ENCODE assay signal across 22 cellular contexts in genomic region chr12:33514893-33515292, GRCh38.
DNase-seq lines count a peak whose midpoint lies in the region; FAIRE-seq and TF ChIP-seq lines count a peak whose summit lies in the region.
"Had no signal": no experiment of that assay in that cellular context is flagged by ENCODE, and none has a peak within 500 bp of the region (broad histone marks: within the 10 kb centered on the region; RNA-seq: fewer than 3 reads in every experiment).

No MANE protein-coding gene starts in this region.

- no peaks in the 10 kb centered on the region for H3K4me1 Mint-ChIP-seq in MCF 10A (ENCODE audit: insufficient read depth, unreplicated experiment)
- H3K4me1 Mint-ChIP-seq: CD8-positive, alpha-beta memory T cell had no signal

- POLR2A ChIA-PET in MCF 10A (lab: Yijun Ruan, JAX) = no interaction called here

- H3K4me3 ChIP-seq in breast epithelium = no peak overlapping the region
- H3K4me3 ChIP-seq in OCI-LY3 (ENCODE audit: low read length) = no peak overlapping the region
- no peak overlapping the region for H3K4me3 ChIP-seq in hepatocyte
- no peak overlapping the region for H3K4me3 ChIP-seq in kidney (ENCODE audit: low read length in 2 of 2)
- H3K4me3 ChIP-seq: left lung, PC-9, prostate gland, upper lobe of left lung had no signal

- H2AFZ ChIP-seq in OCI-LY3 (ENCODE audit: low read depth, low read length) (no peak overlapping the region), hepatocyte (no peak overlapping the region)
- H2AFZ ChIP-seq: PC-9 had no signal

- H3K27ac ChIP-seq in breast epithelium = no peak overlapping the region
- H3K27ac ChIP-seq in OCI-LY3 (ENCODE audit: low read length) = no peak overlapping the region
- H3K27ac ChIP-seq in hepatocyte = no peak overlapping the region
- no peak overlapping the region for H3K27ac ChIP-seq in kidney (ENCODE audit: low read depth in 2 of 2, low read length in 2 of 2)
- H3K27ac ChIP-seq: left lung, PC-9, prostate gland, upper lobe of left lung, VCaP had no signal

- WGBS in hepatocyte (ENCODE audit: low lambda C conversion rate, missing lambda C conversion rate) = 96% methylated on average over 2 of the region's 2 CpGs

- H3K9me2 ChIP-seq in hepatocyte (replicated peaks; ENCODE audit: insufficient read depth) = no peaks in the 10 kb centered on the region

- no peaks in the 10 kb centered on the region for H3K9me3 Mint-ChIP-seq in MCF 10A (ENCODE audit: unreplicated experiment)

- DNase-seq in MCF 10A (ENCODE audit: unreplicated experiment) (peak; percentile 13), breast epithelium (ENCODE audit: low spot score in 2 of 2) (no peak), hepatocyte (ENCODE audit: low spot score) (no peak), kidney (no peak), A172 (ENCODE audit: low spot score) (no peak), GOT3 (lab: John Stamatoyannopoulos, UW) (no peak)
- DNase-seq in stimulated activated CD4-positive, alpha-beta T cell treated with anti-CD3 and anti-CD28 coated beads, Interleukin-4, amount 100 ng/mL, for 24 hours = no peak
- DNase-seq: activated CD8-positive, alpha-beta T cell treated with anti-CD3 and anti-CD28 coated beads for 36 hours; CD8-positive, alpha-beta memory T cell; central memory CD4-positive, alpha-beta T cell; effector memory CD4-positive, alpha-beta T cell; left lung; NCI-H1694 treated with DMSO at 0.1 percent for 48 hours; NCI-H345; PC-9; stimulated activated CD4-positive, alpha-beta T cell treated with anti-CD3 and anti-CD28 coated beads, Interleukin-12 subunit alpha, Interleukin-12 subunit beta, amount 100 ng/mL, for 4 hours; stimulated activated naive CD4-positive, alpha-beta T cell; upper lobe of left lung had no signal

- TF ChIP-seq CTCF in MCF 10A (IDR thresholded peaks at IDR 0.05; ENCODE audit: unreplicated experiment) = no peak
- no peak for TF ChIP-seq CTCF in breast epithelium (IDR thresholded peaks at IDR 0.05)
- TF ChIP-seq CTCF in OCI-LY3 (IDR thresholded peaks at IDR 0.05; ENCODE audit: low read depth, low read length) = peak; percentile 23
- TF ChIP-seq CTCF in hepatocyte (IDR thresholded peaks at IDR 0.05; ENCODE audit: poor library complexity) = peak; percentile 16
- no peak for TF ChIP-seq CTCF in kidney (IDR thresholded peaks at IDR 0.05; ENCODE audit: borderline replicate concordance, extremely low read depth, insufficient read depth)

- no peaks in the 10 kb centered on the region for H3K9me3 ChIP-seq in breast epithelium
- no peaks in the 10 kb centered on the region for H3K9me3 ChIP-seq in OCI-LY3 (ENCODE audit: insufficient read depth, low read length)
- H3K9me3 ChIP-seq in hepatocyte (ENCODE audit: low read depth) = no peaks in the 10 kb centered on the region
- H3K9me3 ChIP-seq in kidney (ENCODE audit: control insufficient read depth in 1 of 2, low read length in 2 of 2) = no peaks in the 10 kb centered on the region
- H3K9me3 ChIP-seq: left lung, prostate gland, upper lobe of left lung had no signal

- no peaks in the 10 kb centered on the region for H3K27me3 ChIP-seq in breast epithelium
- no peaks in the 10 kb centered on the region for H3K27me3 ChIP-seq in OCI-LY3 (ENCODE audit: low read depth, low read length)
- no peaks in the 10 kb centered on the region for H3K27me3 ChIP-seq in hepatocyte
- H3K27me3 ChIP-seq: left lung, upper lobe of left lung had no signal

- H3K36me3 Mint-ChIP-seq in MCF 10A (ENCODE audit: insufficient read depth, unreplicated experiment) = no peaks in the 10 kb centered on the region
- H3K36me3 Mint-ChIP-seq: CD8-positive, alpha-beta memory T cell had no signal

- no peak for FAIRE-seq in kidney (lab: Jason Lieb, UNC)
- FAIRE-seq: H54 had no signal

- no peak overlapping the region for H3K4me3 Mint-ChIP-seq in MCF 10A (ENCODE audit: unreplicated experiment)
- H3K4me3 Mint-ChIP-seq: activated CD8-positive, alpha-beta T cell treated with anti-CD3 and anti-CD28 coated beads for 36 hours; CD8-positive, alpha-beta memory T cell had no signal

- H3K9ac ChIP-seq in OCI-LY3 (ENCODE audit: low read length) = no peak overlapping the region
- H3K9ac ChIP-seq in kidney (ENCODE audit: low read length in 2 of 2) = no peak overlapping the region

- CTCF ChIA-PET in MCF 10A (lab: Yijun Ruan, JAX) = interaction anchor here (0.6 kb wide), 1 partner anchor 54 kb away, joined by 3 read pairs; no protein-coding TSS in a partner anchor

- BruUV-seq in MCF 10A (replicated peaks; lab: Mats Ljungman, UMichigan) = no TSS peak

- no peaks in the 10 kb centered on the region for H3K79me2 ChIP-seq in OCI-LY3 (ENCODE audit: low read length)
- H3K79me2 ChIP-seq in hepatocyte = no peaks in the 10 kb centered on the region

- no peak for TF ChIP-seq POLR2A in breast epithelium (IDR thresholded peaks at IDR 0.05)

- H4K20me1 ChIP-seq in OCI-LY3 (ENCODE audit: insufficient read depth, low read length) = no peaks in the 10 kb centered on the region
- H4K20me1 ChIP-seq in hepatocyte (ENCODE audit: insufficient read depth, poor library complexity, severe bottlenecking) = no peaks in the 10 kb centered on the region

- H3K4me2 ChIP-seq in OCI-LY3 (ENCODE audit: low read length) (no peak overlapping the region), hepatocyte (no peak overlapping the region)
- H3K4me2 ChIP-seq: PC-9 had no signal

- H3K36me3 ChIP-seq in breast epithelium (no peaks in the 10 kb centered on the region), OCI-LY3 (replicated peaks; ENCODE audit: low read depth, low read length) (no peaks in the 10 kb centered on the region), hepatocyte (replicated peaks; ENCODE audit: insufficient read depth, low read depth) (no peaks in the 10 kb centered on the region), kidney (ENCODE audit: control insufficient read depth in 1 of 2, insufficient read depth in 2 of 2, low read length in 2 of 2) (no peaks in the 10 kb centered on the region)
- H3K36me3 ChIP-seq: left lung, prostate gland, upper lobe of left lung had no signal

- no peaks in the 10 kb centered on the region for H3K27me3 Mint-ChIP-seq in MCF 10A (ENCODE audit: insufficient read depth, unreplicated experiment)
- H3K27me3 Mint-ChIP-seq: activated CD8-positive, alpha-beta T cell treated with anti-CD3 and anti-CD28 coated beads for 36 hours; CD8-positive, alpha-beta memory T cell had no signal

- intact Hi-C loops in MCF 10A (cut with micrococcal nuclease) (no loop called here), breast epithelium (cut with DNase I; ENCODE audit: low total_unique reads) (no loop called here), kidney (cut with DNase I) (no loop called here)

- H3K4me1 ChIP-seq in breast epithelium = no peaks in the 10 kb centered on the region
- H3K4me1 ChIP-seq in OCI-LY3 (ENCODE audit: low read length) = no peaks in the 10 kb centered on the region
- H3K4me1 ChIP-seq in hepatocyte (ENCODE audit: insufficient read depth) = no peaks in the 10 kb centered on the region
- H3K4me1 ChIP-seq in kidney (ENCODE audit: control insufficient read depth in 1 of 2, insufficient read depth in 1 of 2, low read depth in 1 of 2, low read length in 2 of 2) = no peaks in the 10 kb centered on the region
- H3K4me1 ChIP-seq: left lung, prostate gland, upper lobe of left lung had no signal

- no peak overlapping the region for H3K27ac Mint-ChIP-seq in MCF 10A (ENCODE audit: low read depth, unreplicated experiment)
- H3K27ac Mint-ChIP-seq: activated CD8-positive, alpha-beta T cell treated with anti-CD3 and anti-CD28 coated beads for 36 hours; CD8-positive, alpha-beta memory T cell had no signal

Comparison
In these comparisons a context has a peak if more than half of its experiments do, and no peak if none do; other contexts are left out.
1. CTCF ChIP-seq: peak in OCI-LY3 (single experiment) and hepatocyte (single experiment); none in MCF 10A (single experiment), breast epithelium (0 of 3) and kidney (single experiment).